Comparison of ENCODE assay signal across 18 cellular contexts in the genomic region with DNA sequence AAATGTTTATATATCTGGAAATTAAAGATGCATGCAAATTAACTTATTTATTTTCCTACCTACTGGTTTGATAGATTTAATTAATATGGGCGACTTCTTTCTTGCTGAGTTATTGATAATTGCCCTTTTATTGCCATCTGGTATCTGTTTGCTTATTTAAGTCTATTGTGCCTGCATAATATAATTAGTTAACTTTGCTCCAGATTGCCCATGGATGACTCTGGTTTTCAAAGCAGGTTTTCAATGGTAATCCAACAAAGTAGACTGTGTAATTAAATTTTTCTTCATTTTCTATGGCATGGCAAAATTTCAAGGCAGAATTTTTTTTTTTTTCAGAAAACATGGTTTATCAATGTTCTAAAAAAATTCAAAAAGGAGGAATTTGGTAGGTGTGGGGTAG.
DNase-seq lines count a peak whose midpoint lies in the region; ATAC-seq and TF ChIP-seq lines count a peak whose summit lies in the region.
"Had no signal": no experiment of that assay in that cellular context is flagged by ENCODE, and none has a peak within 500 bp of the region (broad histone marks: within the 10 kb centered on the region; RNA-seq: fewer than 3 reads in every experiment).

No MANE protein-coding gene starts in this region.

- in situ Hi-C loops in KBM-7 (cut with MboI; ENCODE audit: low pct_unique_long_range_greater_than_20kb, low sequenced_read_pairs): no loop called here

- no peak overlapping the region for H3K4me3 Mint-ChIP-seq in type B pancreatic cell
- H3K4me3 Mint-ChIP-seq: CD4-positive, CD25-positive, alpha-beta regulatory T cell; CD8-positive, alpha-beta memory T cell; GM23338 had no signal

- no peak overlapping the region for H2AFZ ChIP-seq in SK-N-SH (ENCODE audit: low read depth)
- H2AFZ ChIP-seq: GM23338 had no signal

- no peaks in the 10 kb centered on the region for H3K4me1 Mint-ChIP-seq in type B pancreatic cell (ENCODE audit: unreplicated experiment)
- H3K4me1 Mint-ChIP-seq: CD4-positive, CD25-positive, alpha-beta regulatory T cell; CD8-positive, alpha-beta memory T cell; GM23338 had no signal

- no peaks in the 10 kb centered on the region for H3K9me3 Mint-ChIP-seq in type B pancreatic cell
- H3K9me3 Mint-ChIP-seq: GM23338 had no signal

- POLR2A ChIA-PET in SK-N-SH (lab: Yijun Ruan, JAX): no interaction called here

- CTCF ChIA-PET in SK-N-SH (lab: Yijun Ruan, JAX): no interaction called here

- no peak overlapping the region for H3K27ac Mint-ChIP-seq in type B pancreatic cell
- H3K27ac Mint-ChIP-seq: CD4-positive, CD25-positive, alpha-beta regulatory T cell; CD8-positive, alpha-beta memory T cell; GM23338 had no signal

- no peaks in the 10 kb centered on the region for H3K27me3 ChIP-seq in SK-N-SH (ENCODE audit: insufficient read depth)
- H3K27me3 ChIP-seq: BLaER1 treated with 17β-estradiol and CSF1 and Interleukin-3, amounts not matched to agents 10 nM and 100 nM had no signal

- H3K4me3 ChIP-seq in SK-N-SH (ENCODE audit: low read depth in 2 of 2, low read length in 1 of 2): no peak overlapping the region
- H3K4me3 ChIP-seq: BLaER1 treated with 17β-estradiol and CSF1 and Interleukin-3, amounts not matched to agents 10 nM and 100 nM; GM23338 had no signal

- H3K36me3 ChIP-seq in SK-N-SH (replicated peaks in 1 of 2; ENCODE audit: control insufficient read depth in 1 of 2, insufficient read depth in 2 of 2, low read length in 1 of 2): no peaks in the 10 kb centered on the region
- H3K36me3 ChIP-seq: BLaER1 treated with 17β-estradiol and CSF1 and Interleukin-3, amounts not matched to agents 10 nM and 100 nM had no signal

- 35% methylated on average over 1 of the region's 1 CpG for WGBS in SK-N-SH (ENCODE audit: low lambda C conversion rate)

- no peak for DNase-seq in SK-N-SH
- DNase-seq in NCI-H446 (lab: John Stamatoyannopoulos, UW): peak; percentile 10 to 29
- DNase-seq in NCI-H748 treated with DMSO at 0.1 percent for 48 hours (lab: John Stamatoyannopoulos, UW): peak; percentile 12
- DNase-seq in type B pancreatic cell (ENCODE audit: extremely low spot score, unreplicated experiment): no peak
- DNase-seq in KBM-7: no peak
- DNase-seq: 8988T; CD4-positive, CD25-positive, alpha-beta regulatory T cell; CD8-positive, alpha-beta memory T cell; COR-L47; DMS153; DMS79; GDM1; HCEC 1CT had no signal

- ATAC-seq in SK-N-SH treated with all-trans-retinoic acid at 6 μM for 48 hours (no peak), GM19463 (IDR thresholded peaks at IDR 0.05; ENCODE audit: unreplicated experiment) (no peak)
- ATAC-seq: GM23338 had no signal

- no peaks in the 10 kb centered on the region for H3K4me1 ChIP-seq in SK-N-SH (ENCODE audit: control insufficient read depth in 1 of 2, insufficient read depth in 2 of 2, low read depth in 1 of 2, low read length in 1 of 2)
- H3K4me1 ChIP-seq: BLaER1 treated with 17β-estradiol and CSF1 and Interleukin-3, amounts not matched to agents 10 nM and 100 nM had no signal

- TF ChIP-seq CTCF in SK-N-SH (IDR thresholded peaks at IDR 0.05) (no peak), type B pancreatic cell (conservative IDR thresholded peaks at IDR 0.05) (no peak)

- no peak for TF ChIP-seq RAD21 in SK-N-SH (IDR thresholded peaks at IDR 0.05; ENCODE audit: low read length)

- no peaks in the 10 kb centered on the region for H3K27me3 Mint-ChIP-seq in type B pancreatic cell
- H3K27me3 Mint-ChIP-seq: CD4-positive, CD25-positive, alpha-beta regulatory T cell; CD8-positive, alpha-beta memory T cell had no signal

- no peak overlapping the region for H3K27ac ChIP-seq in SK-N-SH (ENCODE audit: low read depth in 2 of 2, low read length in 1 of 2)
- H3K27ac ChIP-seq: BLaER1 treated with 17β-estradiol and CSF1 and Interleukin-3, amounts not matched to agents 10 nM and 100 nM; HL-60 had no signal

- H3K4me2 ChIP-seq in SK-N-SH: no peak overlapping the region
- H3K4me2 ChIP-seq: BLaER1 treated with 17β-estradiol and CSF1 and Interleukin-3, amounts not matched to agents 10 nM and 100 nM; GM23338 had no signal

- no peak overlapping the region for H3K9ac ChIP-seq in SK-N-SH
- H3K9ac ChIP-seq: BLaER1 treated with 17β-estradiol and CSF1 and Interleukin-3, amounts not matched to agents 10 nM and 100 nM had no signal

- no peaks in the 10 kb centered on the region for H3F3A ChIP-seq in SK-N-SH (replicated peaks; ENCODE audit: insufficient read depth)

- H4K20me1 ChIP-seq in SK-N-SH (ENCODE audit: insufficient read depth): no peaks in the 10 kb centered on the region
- H4K20me1 ChIP-seq: BLaER1 treated with 17β-estradiol and CSF1 and Interleukin-3, amounts not matched to agents 10 nM and 100 nM had no signal

- H3K9me2 ChIP-seq in SK-N-SH: no peaks in the 10 kb centered on the region

- TF ChIP-seq EP300 in SK-N-SH (IDR thresholded peaks at IDR 0.05; ENCODE audit: borderline replicate concordance in 1 of 2, low read depth in 1 of 2, low read length in 1 of 2): no peak; a peak in 1 of 4 replicates

- H3K9me3 ChIP-seq in SK-N-SH: no peaks in the 10 kb centered on the region
- H3K9me3 ChIP-seq: BLaER1 treated with 17β-estradiol and CSF1 and Interleukin-3, amounts not matched to agents 10 nM and 100 nM had no signal

- H3K36me3 Mint-ChIP-seq in type B pancreatic cell: no peaks in the 10 kb centered on the region
- H3K36me3 Mint-ChIP-seq: CD4-positive, CD25-positive, alpha-beta regulatory T cell; CD8-positive, alpha-beta memory T cell had no signal

- H3K79me2 ChIP-seq in SK-N-SH (ENCODE audit: insufficient read depth): no peaks in the 10 kb centered on the region

TF ChIP-seq in SK-N-SH treated with all-trans-retinoic acid at 6 μM for 48 hours, 23 proteins besides CTCF, POLR2A, EP300 and RAD21:
- TF ChIP-seq RARB (CRISPR knock-in tag; IDR thresholded peaks at IDR 0.05): no peak
- peak; percentile 67; the same call in 1 of the 2 replicates for TF ChIP-seq TCF4 (CRISPR knock-in tag; IDR thresholded peaks at IDR 0.05; ENCODE audit: borderline replicate concordance)
- no peak for TF ChIP-seq SNAI2 (CRISPR knock-in tag; IDR thresholded peaks at IDR 0.05)
- TF ChIP-seq ZNF8 (CRISPR knock-in tag; IDR thresholded peaks at IDR 0.05): no peak

TF ChIP-seq in SK-N-SH, 30 proteins besides CTCF, POLR2A, EP300 and RAD21:
- TF ChIP-seq, protein P1, sequence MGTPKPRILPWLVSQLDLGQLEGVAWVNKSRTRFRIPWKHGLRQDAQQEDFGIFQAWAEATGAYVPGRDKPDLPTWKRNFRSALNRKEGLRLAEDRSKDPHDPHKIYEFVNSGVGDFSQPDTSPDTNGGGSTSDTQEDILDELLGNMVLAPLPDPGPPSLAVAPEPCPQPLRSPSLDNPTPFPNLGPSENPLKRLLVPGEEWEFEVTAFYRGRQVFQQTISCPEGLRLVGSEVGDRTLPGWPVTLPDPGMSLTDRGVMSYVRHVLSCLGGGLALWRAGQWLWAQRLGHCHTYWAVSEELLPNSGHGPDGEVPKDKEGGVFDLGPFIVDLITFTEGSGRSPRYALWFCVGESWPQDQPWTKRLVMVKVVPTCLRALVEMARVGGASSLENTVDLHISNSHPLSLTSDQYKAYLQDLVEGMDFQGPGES (IDR thresholded peaks at IDR 0.05; ENCODE audit: low read depth, low read length): no peak
- TF ChIP-seq, protein P2, sequence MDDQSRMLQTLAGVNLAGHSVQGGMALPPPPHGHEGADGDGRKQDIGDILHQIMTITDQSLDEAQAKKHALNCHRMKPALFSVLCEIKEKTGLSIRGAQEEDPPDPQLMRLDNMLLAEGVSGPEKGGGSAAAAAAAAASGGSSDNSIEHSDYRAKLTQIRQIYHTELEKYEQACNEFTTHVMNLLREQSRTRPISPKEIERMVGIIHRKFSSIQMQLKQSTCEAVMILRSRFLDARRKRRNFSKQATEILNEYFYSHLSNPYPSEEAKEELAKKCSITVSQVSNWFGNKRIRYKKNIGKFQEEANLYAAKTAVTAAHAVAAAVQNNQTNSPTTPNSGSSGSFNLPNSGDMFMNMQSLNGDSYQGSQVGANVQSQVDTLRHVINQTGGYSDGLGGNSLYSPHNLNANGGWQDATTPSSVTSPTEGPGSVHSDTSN (IDR thresholded peaks at IDR 0.05): no peak
- TF ChIP-seq POLR2AphosphoS5 (IDR thresholded peaks at IDR 0.05; ENCODE audit: low read depth, low read length): no peak
- no peak for TF ChIP-seq EZH2phosphoT487 (IDR thresholded peaks at IDR 0.05; ENCODE audit: borderline replicate concordance, low read depth)
- TF ChIP-seq, protein P3, sequence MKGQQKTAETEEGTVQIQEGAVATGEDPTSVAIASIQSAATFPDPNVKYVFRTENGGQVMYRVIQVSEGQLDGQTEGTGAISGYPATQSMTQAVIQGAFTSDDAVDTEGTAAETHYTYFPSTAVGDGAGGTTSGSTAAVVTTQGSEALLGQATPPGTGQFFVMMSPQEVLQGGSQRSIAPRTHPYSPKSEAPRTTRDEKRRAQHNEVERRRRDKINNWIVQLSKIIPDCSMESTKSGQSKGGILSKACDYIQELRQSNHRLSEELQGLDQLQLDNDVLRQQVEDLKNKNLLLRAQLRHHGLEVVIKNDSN (IDR thresholded peaks at IDR 0.05; ENCODE audit: borderline replicate concordance, low read depth): no peak
- no peak for TF ChIP-seq NRF1 (IDR thresholded peaks at IDR 0.05; ENCODE audit: low read depth, low read length)
- TF ChIP-seq TEAD4 (IDR thresholded peaks at IDR 0.05; ENCODE audit: borderline replicate concordance, insufficient read depth): no peak
- no peak for TF ChIP-seq GATA2 (CRISPR knock-in tag; IDR thresholded peaks at IDR 0.05)
- no peak for TF ChIP-seq SMC3 (IDR thresholded peaks at IDR 0.05; ENCODE audit: low read depth, low read length)
- no peak for TF ChIP-seq RXRA (IDR thresholded peaks at IDR 0.05; ENCODE audit: borderline replicate concordance, low read depth)
- TF ChIP-seq MXI1 (IDR thresholded peaks at IDR 0.05; ENCODE audit: low read depth, low read length): no peak
- no peak for TF ChIP-seq NFIC (IDR thresholded peaks at IDR 0.05; ENCODE audit: borderline replicate concordance)
TF ChIP-seq in SK-N-SH: peak in this region for 0.

Comparison
In these comparisons a context has a peak if more than half of its experiments do, and no peak if none do; other contexts are left out.
1. DNase-seq: peak in NCI-H446 (2 of 2) and NCI-H748 treated with DMSO at 0.1 percent for 48 hours (single experiment); none in SK-N-SH (single experiment), type B pancreatic cell (single experiment) and KBM-7 (single experiment).